9 cellular contexts compared by ENCODE assay signal in genomic region chr12:55715169-55715764, GRCh38. TPM values are rescaled to one million over a fixed set of nuclear protein-coding genes. Genes with fewer than 3 reads are reported as not detected.
DNase-seq lines count a peak whose midpoint lies in the region; ATAC-seq, FAIRE-seq and TF ChIP-seq lines count a peak whose summit lies in the region.
"Had no signal": no experiment of that assay in that cellular context is flagged by ENCODE, and none has a peak within 500 bp of the region (broad histone marks: within the 10 kb centered on the region; RNA-seq: fewer than 3 reads in every experiment).

No MANE protein-coding gene starts in this region.

- DNase-seq in activated CD4-positive, alpha-beta T cell treated with anti-CD3 and anti-CD28 coated beads, Interleukin-2, amount 10 ng/mL, durations not matched to agents 24 days and 14 days, result no peak
- DNase-seq in activated CD4-positive, alpha-beta T cell treated with anti-CD3 and anti-CD28 coated beads for 48 hours, result no peak
- DNase-seq in activated naive CD8-positive, alpha-beta T cell treated with anti-CD3 and anti-CD28 coated beads, Interleukin-2, amount 50 U/mL, for 24 hours, result no peak
- no peak for DNase-seq in kidney
- DNase-seq in thoracic aorta (ENCODE audit: low spot score), result no peak
- no peak for DNase-seq in stimulated activated CD4-positive, alpha-beta T cell treated with anti-CD3 and anti-CD28 coated beads, Interleukin-2, amount 100 ng/mL, for 24 hours
- no peak for DNase-seq in HEK293T (ENCODE audit: extremely low spot score)
- DNase-seq in OCI-M2 (lab: John Stamatoyannopoulos, UW; ENCODE audit: unreplicated experiment), result no peak

- ATAC-seq in activated naive CD8-positive, alpha-beta T cell treated with anti-CD3 and anti-CD28 coated beads, Interleukin-2, amount 50 U/mL, for 24 hours, result no peak
- no peak for ATAC-seq in thoracic aorta (ENCODE audit: insufficient number of reproducible peaks, low FRiP score, low read depth)

- peak overlapping the region; percentile 77 to 89 for H3K27ac ChIP-seq in kidney (ENCODE audit: low read depth in 2 of 2, low read length in 2 of 2)
- H3K27ac ChIP-seq in thoracic aorta, result peak overlapping the region; percentile 92 to 95

- CTCF ChIA-PET in HEK293T (lab: Yijun Ruan, JAX), result interaction anchor here (0.7 to 3.7 kb wide), 4 partner anchors 9 to 22 kb away, joined by 6 to 17 read pairs (median 8); no protein-coding TSS in a partner anchor

- TF ChIP-seq CTCF in kidney (IDR thresholded peaks at IDR 0.05; ENCODE audit: borderline replicate concordance, extremely low read depth, insufficient read depth) (no peak), thoracic aorta (IDR thresholded peaks at IDR 0.05) (no peak)

- peaks cover 20% of the 10 kb centered on the region for H3K27me3 Mint-ChIP-seq in activated CD4-positive, alpha-beta T cell treated with anti-CD3 and anti-CD28 coated beads, Interleukin-2, amount 10 ng/mL, durations not matched to agents 24 days and 14 days
- H3K27me3 Mint-ChIP-seq in activated naive CD8-positive, alpha-beta T cell treated with anti-CD3 and anti-CD28 coated beads, Interleukin-2, amount 50 U/mL, for 24 hours, result peaks cover 4% of the 10 kb centered on the region

- H3K27ac Mint-ChIP-seq in activated CD4-positive, alpha-beta T cell treated with anti-CD3 and anti-CD28 coated beads, Interleukin-2, amount 10 ng/mL, durations not matched to agents 24 days and 14 days, result peak overlapping the region; percentile 98
- H3K27ac Mint-ChIP-seq in activated naive CD8-positive, alpha-beta T cell treated with anti-CD3 and anti-CD28 coated beads, Interleukin-2, amount 50 U/mL, for 24 hours, result peak overlapping the region; percentile 90

- peaks cover 21 to 26% of the 10 kb centered on the region in 2 donors for H3K4me1 ChIP-seq in kidney (ENCODE audit: control insufficient read depth in 1 of 2, insufficient read depth in 1 of 2, low read depth in 1 of 2, low read length in 2 of 2)
- peaks cover 69 to 85% of the 10 kb centered on the region in 2 donors for H3K4me1 ChIP-seq in thoracic aorta (ENCODE audit: control insufficient read depth in 1 of 2, low read depth in 2 of 2)

- no peaks in the 10 kb centered on the region for H3K9me3 ChIP-seq in kidney (ENCODE audit: control insufficient read depth in 1 of 2, low read length in 2 of 2)
- H3K9me3 ChIP-seq in thoracic aorta, result no peaks in the 10 kb centered on the region

- POLR2A ChIA-PET in HEK293T (lab: Yijun Ruan, JAX), result interaction anchor here (0.7 to 5.4 kb wide), 11 partner anchors 9 to 114 kb away, joined by 3 to 30 read pairs (median 3); partner anchors contain the start of genes CD63 and DNAJC14

- intact Hi-C loops in activated CD4-positive, alpha-beta T cell treated with anti-CD3 and anti-CD28 coated beads, Interleukin-2, amount 10 ng/mL, durations not matched to agents 24 days and 14 days (cut with micrococcal nuclease), result no loop called here
- intact Hi-C loops in kidney (cut with DNase I), result no loop called here

- H3K4me3 Mint-ChIP-seq in activated CD4-positive, alpha-beta T cell treated with anti-CD3 and anti-CD28 coated beads, Interleukin-2, amount 10 ng/mL, durations not matched to agents 24 days and 14 days, result peak overlapping the region; percentile 98
- H3K4me3 Mint-ChIP-seq in activated naive CD8-positive, alpha-beta T cell treated with anti-CD3 and anti-CD28 coated beads, Interleukin-2, amount 50 U/mL, for 24 hours, result peak overlapping the region; percentile 88

- H3K27me3 ChIP-seq in thoracic aorta (replicated peaks; ENCODE audit: insufficient read depth), result no peaks in the 10 kb centered on the region

- H3K9me3 Mint-ChIP-seq in activated CD4-positive, alpha-beta T cell treated with anti-CD3 and anti-CD28 coated beads, Interleukin-2, amount 10 ng/mL, durations not matched to agents 24 days and 14 days, result no peaks in the 10 kb centered on the region
- H3K9me3 Mint-ChIP-seq in activated naive CD8-positive, alpha-beta T cell treated with anti-CD3 and anti-CD28 coated beads, Interleukin-2, amount 50 U/mL, for 24 hours, result no peaks in the 10 kb centered on the region

- H3K36me3 Mint-ChIP-seq in activated CD4-positive, alpha-beta T cell treated with anti-CD3 and anti-CD28 coated beads, Interleukin-2, amount 10 ng/mL, durations not matched to agents 24 days and 14 days (ENCODE audit: low read depth), result peaks cover 4% of the 10 kb centered on the region
- peaks cover 5% of the 10 kb centered on the region for H3K36me3 Mint-ChIP-seq in activated naive CD8-positive, alpha-beta T cell treated with anti-CD3 and anti-CD28 coated beads, Interleukin-2, amount 50 U/mL, for 24 hours (ENCODE audit: low read depth)

- peak overlapping the region; percentile 62 to 85 for H3K9ac ChIP-seq in kidney (ENCODE audit: low read length in 2 of 2)

- peaks cover 27% of the 10 kb centered on the region for H3K4me1 Mint-ChIP-seq in activated CD4-positive, alpha-beta T cell treated with anti-CD3 and anti-CD28 coated beads, Interleukin-2, amount 10 ng/mL, durations not matched to agents 24 days and 14 days
- H3K4me1 Mint-ChIP-seq in activated naive CD8-positive, alpha-beta T cell treated with anti-CD3 and anti-CD28 coated beads, Interleukin-2, amount 50 U/mL, for 24 hours, result peaks cover 34% of the 10 kb centered on the region

- FAIRE-seq in kidney (lab: Jason Lieb, UNC), result no peak
- FAIRE-seq: islet of Langerhans had no signal

- peak overlapping the region; percentile 79 to 83 for H3K4me3 ChIP-seq in kidney (ENCODE audit: low read length in 2 of 2)
- peak overlapping the region; percentile 78 for H3K4me3 ChIP-seq in thoracic aorta

- peaks cover 0 to 2% of the 10 kb centered on the region in 2 donors for H3K36me3 ChIP-seq in kidney (ENCODE audit: control insufficient read depth in 1 of 2, insufficient read depth in 2 of 2, low read length in 2 of 2)
- H3K36me3 ChIP-seq in thoracic aorta, result no peaks in the 10 kb centered on the region

TF ChIP-seq in HEK293T, 16 proteins besides CTCF, POLR2A, EP300 and RAD21:
- no peak for TF ChIP-seq L3MBTL2 (conservative IDR thresholded peaks at IDR 0.05)
- no peak for TF ChIP-seq SP1 (IDR thresholded peaks at IDR 0.05)
- no peak for TF ChIP-seq BHLHE40 (IDR thresholded peaks at IDR 0.05; ENCODE audit: borderline replicate concordance)
- no peak for TF ChIP-seq HDGF (IDR thresholded peaks at IDR 0.05; ENCODE audit: borderline replicate concordance)
- no peak for TF ChIP-seq ZNF384 (IDR thresholded peaks at IDR 0.05)
- TF ChIP-seq PKNOX1 (IDR thresholded peaks at IDR 0.05), result no peak
- no peak for TF ChIP-seq FOXA1 (IDR thresholded peaks at IDR 0.05)
- TF ChIP-seq NFRKB (IDR thresholded peaks at IDR 0.05), result no peak
- no peak for TF ChIP-seq FOXM1 (IDR thresholded peaks at IDR 0.05; ENCODE audit: borderline replicate concordance)
- no peak for TF ChIP-seq CTBP1 (IDR thresholded peaks at IDR 0.05; ENCODE audit: borderline replicate concordance)
- TF ChIP-seq FOXK2 (IDR thresholded peaks at IDR 0.05), result no peak
- TF ChIP-seq TARDBP (IDR thresholded peaks at IDR 0.05), result no peak

RNA-seq across cellular contexts. Expression of gene BLOC1S1, which starts 0.6 kb away (rescaled TPM):
- 62.7 and 64.8 TPM in 2 replicates for total RNA-seq in activated CD4-positive, alpha-beta T cell treated with anti-CD3 and anti-CD28 coated beads, Interleukin-2, amount 10 ng/mL, durations not matched to agents 24 days and 14 days
- total RNA-seq in kidney (116 TPM), thoracic aorta (100 to 1,000 TPM; 113 to 117 TPM)
- 451 TPM for polyA plus RNA-seq in kidney (ENCODE audit: insufficient read depth, low read depth, low replicate concordance)

RNA-seq across cellular contexts. Expression of gene RDH5, which starts 4.9 kb away (rescaled TPM):
- 7.1 and 8.4 TPM in 2 replicates for total RNA-seq in activated CD4-positive, alpha-beta T cell treated with anti-CD3 and anti-CD28 coated beads, Interleukin-2, amount 10 ng/mL, durations not matched to agents 24 days and 14 days
- total RNA-seq in kidney (11.1 TPM), thoracic aorta (10 to 100 TPM; 24.4 to 29.5 TPM)
- polyA plus RNA-seq in kidney (ENCODE audit: insufficient read depth, low read depth, low replicate concordance), result 30.2 TPM

RNA-seq across cellular contexts. Expression of gene ITGA7, which starts 7.6 kb away (rescaled TPM):
- total RNA-seq in activated CD4-positive, alpha-beta T cell treated with anti-CD3 and anti-CD28 coated beads, Interleukin-2, amount 10 ng/mL, durations not matched to agents 24 days and 14 days, result 0.65 and 1.5 TPM in 2 replicates
- total RNA-seq in kidney (66.3 TPM), thoracic aorta (100 to 1,000 TPM; 285 to 317 TPM)
- 26.2 TPM for polyA plus RNA-seq in kidney (ENCODE audit: insufficient read depth, low read depth, low replicate concordance)

RNA-seq across cellular contexts. Expression of gene CD63, which starts 13.5 kb away (rescaled TPM):
- total RNA-seq in activated CD4-positive, alpha-beta T cell treated with anti-CD3 and anti-CD28 coated beads, Interleukin-2, amount 10 ng/mL, durations not matched to agents 24 days and 14 days, result 190 and 196 TPM in 2 replicates
- 1,130 TPM for total RNA-seq in kidney
- 1,381 TPM for polyA plus RNA-seq in kidney (ENCODE audit: insufficient read depth, low read depth, low replicate concordance)
- total RNA-seq in thoracic aorta, result 100 to 1,000 TPM; 615 to 776 TPM

RNA-seq across cellular contexts. Expression of gene GDF11, which starts 27.7 kb away (rescaled TPM):
- 14.3 and 15.1 TPM in 2 replicates for total RNA-seq in activated CD4-positive, alpha-beta T cell treated with anti-CD3 and anti-CD28 coated beads, Interleukin-2, amount 10 ng/mL, durations not matched to agents 24 days and 14 days
- 6.2 TPM for total RNA-seq in kidney
- polyA plus RNA-seq in kidney (ENCODE audit: insufficient read depth, low read depth, low replicate concordance), result 3.4 TPM
- 1 to 10 TPM; 3.0 to 9.7 TPM for total RNA-seq in thoracic aorta

Comparison
In these comparisons a context has a peak if more than half of its experiments do, and no peak if none do; other contexts are left out.
1. RNA of gene ITGA7, which starts 7.6 kb away (total RNA-seq): 285 to 317 TPM in thoracic aorta and 66.3 TPM in kidney (single experiment); 0.65 to 1.5 TPM in activated CD4-positive, alpha-beta T cell treated with anti-CD3 and anti-CD28 coated beads, Interleukin-2, amount 10 ng/mL, durations not matched to agents 24 days and 14 days; every median in the first group is over 10 times any median in the second.